Comparison of ENCODE assay signal across 1 cellular context in the genomic region with DNA sequence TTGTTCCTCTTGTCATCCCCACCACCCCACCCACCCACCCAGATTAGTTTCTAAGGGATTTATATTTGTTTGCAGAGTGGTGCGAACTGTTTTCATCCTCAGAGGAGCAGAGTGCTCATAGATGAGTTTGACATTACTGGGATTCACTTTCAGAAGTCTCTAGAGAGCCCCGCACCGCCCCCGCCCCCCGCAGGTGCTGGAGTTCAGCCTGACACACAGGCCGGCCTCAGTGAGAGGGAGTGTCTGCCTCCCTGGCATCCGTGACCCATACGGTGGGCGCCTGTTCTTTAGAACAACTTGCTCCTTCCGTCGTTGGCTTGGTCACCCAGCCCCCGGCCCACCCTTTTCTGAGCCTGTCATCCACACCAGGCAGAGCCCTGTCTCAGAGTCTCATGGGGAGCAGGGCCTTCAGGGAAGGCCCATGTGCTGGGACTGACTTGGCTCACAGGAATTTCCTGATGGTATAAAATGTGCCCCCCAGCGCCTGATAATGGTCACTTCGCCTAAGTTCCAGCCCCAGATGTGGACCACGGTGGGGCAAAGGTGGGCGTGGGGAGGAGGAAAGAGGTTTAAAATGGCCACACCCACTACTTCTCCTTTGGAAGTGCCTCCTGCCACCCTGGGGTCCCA.
TF ChIP-seq lines count a peak whose summit lies in the region.

No MANE protein-coding gene starts in this region.

TF ChIP-seq in H1, 55 proteins besides CTCF, POLR2A, EP300 and RAD21:
- TF ChIP-seq RXRA (IDR thresholded peaks at IDR 0.05; ENCODE audit: insufficient read depth, low read depth, low read length) (no peak), SIX5 (IDR thresholded peaks at IDR 0.05; ENCODE audit: low read depth, low read length) (no peak), TCF12 (IDR thresholded peaks at IDR 0.05; ENCODE audit: low read depth, low read length) (no peak), TAF7 (optimal IDR thresholded peaks at IDR 0.05; ENCODE audit: borderline replicate concordance, low read depth, low read length) (no peak), KDM5A (IDR thresholded peaks at IDR 0.05; ENCODE audit: low read length) (no peak), RNF2 (IDR thresholded peaks at IDR 0.05; ENCODE audit: borderline replicate concordance, low read depth, low read length, missing control alignments, poor library complexity, severe bottlenecking) (no peak), YY1 (IDR thresholded peaks at IDR 0.05; ENCODE audit: low read depth, low read length) (no peak), SIN3A (conservative IDR thresholded peaks at IDR 0.05 in 1 of 2, IDR thresholded peaks at IDR 0.05 in 1 of 2; ENCODE audit: low read depth in 1 of 2, low read length in 2 of 2) (no peak), SAP30 (IDR thresholded peaks at IDR 0.05; ENCODE audit: insufficient read depth, insufficient replicate concordance, low read length) (no peak), EGR1 (IDR thresholded peaks at IDR 0.05; ENCODE audit: borderline replicate concordance, low read depth, low read length) (no peak), BCL11A (IDR thresholded peaks at IDR 0.05; ENCODE audit: low read depth in 2 of 2, low read length in 2 of 2) (no peak), BRCA1 (IDR thresholded peaks at IDR 0.05; ENCODE audit: low read depth, low read length) (no peak), JUND (IDR thresholded peaks at IDR 0.05; ENCODE audit: low read length) (no peak), GABPA (IDR thresholded peaks at IDR 0.05; ENCODE audit: borderline replicate concordance, insufficient read depth, low read length) (no peak), TAF1 (IDR thresholded peaks at IDR 0.05; ENCODE audit: low read depth, low read length) (no peak), CHD2 (IDR thresholded peaks at IDR 0.05; ENCODE audit: low read length) (no peak), POU5F1 (IDR thresholded peaks at IDR 0.05; ENCODE audit: low read depth, low read length) (no peak), SP1 (IDR thresholded peaks at IDR 0.05; ENCODE audit: low read depth, low read length) (no peak), CBX8 (IDR thresholded peaks at IDR 0.05; ENCODE audit: borderline replicate concordance, low read depth, low read length) (no peak)
- TF ChIP-seq, protein P1, sequence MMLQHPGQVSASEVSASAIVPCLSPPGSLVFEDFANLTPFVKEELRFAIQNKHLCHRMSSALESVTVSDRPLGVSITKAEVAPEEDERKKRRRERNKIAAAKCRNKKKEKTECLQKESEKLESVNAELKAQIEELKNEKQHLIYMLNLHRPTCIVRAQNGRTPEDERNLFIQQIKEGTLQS (IDR thresholded peaks at IDR 0.05; ENCODE audit: insufficient read depth, low read depth, low read length) = no peak
TF ChIP-seq in H1: peak in this region for 0.
